ENCODE assay signal across 1 cellular context in the genomic region with DNA sequence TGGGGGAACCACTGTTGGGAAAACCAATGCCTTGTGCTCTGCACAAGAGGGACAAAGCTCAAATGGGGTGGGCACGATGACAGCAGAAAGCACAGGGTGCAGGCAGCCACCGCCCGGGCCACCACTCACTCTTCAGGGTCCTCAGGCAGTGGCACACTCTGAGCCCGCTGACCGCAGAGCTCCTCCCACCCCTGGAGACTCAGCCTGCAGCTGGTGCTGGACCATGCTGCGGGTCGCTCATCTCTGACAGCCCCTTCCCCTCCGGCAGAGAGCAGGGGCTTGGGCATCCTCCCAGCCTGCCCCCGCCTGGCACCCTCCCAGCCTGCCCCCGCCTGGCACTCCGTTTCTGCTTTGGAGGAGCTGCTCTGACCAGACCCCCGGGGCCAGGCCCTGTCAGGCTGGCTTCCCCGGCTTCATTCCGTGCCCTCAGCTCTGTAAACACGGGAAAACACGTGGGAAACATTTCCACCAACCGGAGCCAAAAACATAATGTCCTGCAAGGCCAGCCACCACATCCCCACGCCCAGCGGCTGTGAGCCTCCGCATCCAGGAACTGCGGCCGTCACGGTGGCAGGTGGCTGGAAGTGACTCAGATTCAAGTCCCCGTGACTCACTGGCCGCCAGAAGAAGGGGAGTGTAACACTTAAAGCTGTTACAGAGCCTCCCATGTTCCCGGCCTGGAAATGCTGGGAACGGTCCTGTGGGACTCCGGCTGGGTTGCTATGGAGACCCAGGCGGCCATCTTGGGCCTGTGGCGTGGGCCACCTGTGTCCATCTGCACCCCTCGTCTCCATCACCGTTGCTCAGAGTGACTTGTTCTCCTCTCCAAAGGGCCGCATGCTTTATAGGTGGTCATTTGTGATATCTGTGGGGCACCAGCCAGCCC.
TF ChIP-seq lines count a peak whose summit lies in the region.

No MANE protein-coding gene starts in this region.

TF ChIP-seq in HepG2, 621 proteins besides CTCF, POLR2A, EP300 and RAD21 (continued from another document and continues in another):
- no peak for TF ChIP-seq MXD3 (CRISPR knock-in tag; IDR thresholded peaks at IDR 0.05)
- no peak for TF ChIP-seq ZNF468 (CRISPR knock-in tag; IDR thresholded peaks at IDR 0.05)
- TF ChIP-seq SIN3B (IDR thresholded peaks at IDR 0.05; ENCODE audit: low read length): no peak
- no peak for TF ChIP-seq STAG1 (CRISPR knock-in tag; IDR thresholded peaks at IDR 0.05)
- TF ChIP-seq GATAD1 (CRISPR knock-in tag; IDR thresholded peaks at IDR 0.05): no peak
- TF ChIP-seq, protein P1, sequence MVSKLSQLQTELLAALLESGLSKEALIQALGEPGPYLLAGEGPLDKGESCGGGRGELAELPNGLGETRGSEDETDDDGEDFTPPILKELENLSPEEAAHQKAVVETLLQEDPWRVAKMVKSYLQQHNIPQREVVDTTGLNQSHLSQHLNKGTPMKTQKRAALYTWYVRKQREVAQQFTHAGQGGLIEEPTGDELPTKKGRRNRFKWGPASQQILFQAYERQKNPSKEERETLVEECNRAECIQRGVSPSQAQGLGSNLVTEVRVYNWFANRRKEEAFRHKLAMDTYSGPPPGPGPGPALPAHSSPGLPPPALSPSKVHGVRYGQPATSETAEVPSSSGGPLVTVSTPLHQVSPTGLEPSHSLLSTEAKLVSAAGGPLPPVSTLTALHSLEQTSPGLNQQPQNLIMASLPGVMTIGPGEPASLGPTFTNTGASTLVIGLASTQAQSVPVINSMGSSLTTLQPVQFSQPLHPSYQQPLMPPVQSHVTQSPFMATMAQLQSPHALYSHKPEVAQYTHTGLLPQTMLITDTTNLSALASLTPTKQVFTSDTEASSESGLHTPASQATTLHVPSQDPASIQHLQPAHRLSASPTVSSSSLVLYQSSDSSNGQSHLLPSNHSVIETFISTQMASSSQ (IDR thresholded peaks at IDR 0.05; ENCODE audit: low read depth): no peak
- TF ChIP-seq, protein P1 (CRISPR knock-in tag; IDR thresholded peaks at IDR 0.05; ENCODE audit: borderline replicate concordance): no peak
- TF ChIP-seq XBP1 (CRISPR knock-in tag; IDR thresholded peaks at IDR 0.05): no peak
- TF ChIP-seq, protein P2, sequence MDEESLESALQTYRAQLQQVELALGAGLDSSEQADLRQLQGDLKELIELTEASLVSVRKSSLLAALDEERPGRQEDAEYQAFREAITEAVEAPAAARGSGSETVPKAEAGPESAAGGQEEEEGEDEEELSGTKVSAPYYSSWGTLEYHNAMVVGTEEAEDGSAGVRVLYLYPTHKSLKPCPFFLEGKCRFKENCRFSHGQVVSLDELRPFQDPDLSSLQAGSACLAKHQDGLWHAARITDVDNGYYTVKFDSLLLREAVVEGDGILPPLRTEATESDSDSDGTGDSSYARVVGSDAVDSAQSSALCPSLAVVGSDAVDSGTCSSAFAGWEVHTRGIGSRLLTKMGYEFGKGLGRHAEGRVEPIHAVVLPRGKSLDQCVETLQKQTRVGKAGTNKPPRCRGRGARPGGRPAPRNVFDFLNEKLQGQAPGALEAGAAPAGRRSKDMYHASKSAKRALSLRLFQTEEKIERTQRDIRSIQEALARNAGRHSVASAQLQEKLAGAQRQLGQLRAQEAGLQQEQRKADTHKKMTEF (CRISPR knock-in tag; IDR thresholded peaks at IDR 0.05): no peak
- TF ChIP-seq, protein P3, sequence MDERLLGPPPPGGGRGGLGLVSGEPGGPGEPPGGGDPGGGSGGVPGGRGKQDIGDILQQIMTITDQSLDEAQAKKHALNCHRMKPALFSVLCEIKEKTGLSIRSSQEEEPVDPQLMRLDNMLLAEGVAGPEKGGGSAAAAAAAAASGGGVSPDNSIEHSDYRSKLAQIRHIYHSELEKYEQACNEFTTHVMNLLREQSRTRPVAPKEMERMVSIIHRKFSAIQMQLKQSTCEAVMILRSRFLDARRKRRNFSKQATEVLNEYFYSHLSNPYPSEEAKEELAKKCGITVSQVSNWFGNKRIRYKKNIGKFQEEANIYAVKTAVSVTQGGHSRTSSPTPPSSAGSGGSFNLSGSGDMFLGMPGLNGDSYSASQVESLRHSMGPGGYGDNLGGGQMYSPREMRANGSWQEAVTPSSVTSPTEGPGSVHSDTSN (CRISPR knock-in tag; IDR thresholded peaks at IDR 0.05): no peak
- TF ChIP-seq, protein P4, sequence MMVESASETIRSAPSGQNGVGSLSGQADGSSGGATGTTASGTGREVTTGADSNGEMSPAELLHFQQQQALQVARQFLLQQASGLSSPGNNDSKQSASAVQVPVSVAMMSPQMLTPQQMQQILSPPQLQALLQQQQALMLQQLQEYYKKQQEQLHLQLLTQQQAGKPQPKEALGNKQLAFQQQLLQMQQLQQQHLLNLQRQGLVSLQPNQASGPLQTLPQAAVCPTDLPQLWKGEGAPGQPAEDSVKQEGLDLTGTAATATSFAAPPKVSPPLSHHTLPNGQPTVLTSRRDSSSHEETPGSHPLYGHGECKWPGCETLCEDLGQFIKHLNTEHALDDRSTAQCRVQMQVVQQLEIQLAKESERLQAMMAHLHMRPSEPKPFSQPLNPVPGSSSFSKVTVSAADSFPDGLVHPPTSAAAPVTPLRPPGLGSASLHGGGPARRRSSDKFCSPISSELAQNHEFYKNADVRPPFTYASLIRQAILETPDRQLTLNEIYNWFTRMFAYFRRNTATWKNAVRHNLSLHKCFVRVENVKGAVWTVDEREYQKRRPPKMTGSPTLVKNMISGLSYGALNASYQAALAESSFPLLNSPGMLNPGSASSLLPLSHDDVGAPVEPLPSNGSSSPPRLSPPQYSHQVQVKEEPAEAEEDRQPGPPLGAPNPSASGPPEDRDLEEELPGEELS (CRISPR knock-in tag; IDR thresholded peaks at IDR 0.05): no peak
- TF ChIP-seq ZBTB25 (CRISPR knock-in tag; IDR thresholded peaks at IDR 0.05): no peak
- no peak for TF ChIP-seq GLMP (CRISPR knock-in tag; IDR thresholded peaks at IDR 0.05; ENCODE audit: borderline replicate concordance)
- no peak for TF ChIP-seq ZNF260 (CRISPR knock-in tag; IDR thresholded peaks at IDR 0.05; ENCODE audit: borderline replicate concordance, low read depth)
- TF ChIP-seq ZFP90 (CRISPR knock-in tag; IDR thresholded peaks at IDR 0.05; ENCODE audit: borderline replicate concordance): no peak
- no peak for TF ChIP-seq FOXA1 (IDR thresholded peaks at IDR 0.05)
- TF ChIP-seq FOXA1 (CRISPR knock-in tag; IDR thresholded peaks at IDR 0.05): peak; percentile 45; the same call in 1 of the 2 replicates
- no peak for TF ChIP-seq ZNF841 (CRISPR knock-in tag; IDR thresholded peaks at IDR 0.05; ENCODE audit: borderline replicate concordance)
- TF ChIP-seq EED (CRISPR knock-in tag; IDR thresholded peaks at IDR 0.05): 0 out of 2 replicates have a peak, but pooled peaks have one; percentile 1
- no peak for TF ChIP-seq ATAD3A (CRISPR knock-in tag; IDR thresholded peaks at IDR 0.05)
- TF ChIP-seq ZSCAN31 (CRISPR knock-in tag; IDR thresholded peaks at IDR 0.05; ENCODE audit: low read depth): no peak
- no peak for TF ChIP-seq KMT2B (CRISPR knock-in tag; IDR thresholded peaks at IDR 0.05)
- TF ChIP-seq MATR3 (CRISPR knock-in tag; IDR thresholded peaks at IDR 0.05): no peak
- peak; percentile 84 for TF ChIP-seq FOSL2 (CRISPR knock-in tag; IDR thresholded peaks at IDR 0.05)
- TF ChIP-seq ZFP41 (CRISPR knock-in tag; IDR thresholded peaks at IDR 0.05; ENCODE audit: borderline replicate concordance): no peak
- TF ChIP-seq RFX3 (CRISPR knock-in tag; IDR thresholded peaks at IDR 0.05): peak; percentile 60
- no peak for TF ChIP-seq ZNF891 (CRISPR knock-in tag; IDR thresholded peaks at IDR 0.05)
- no peak for TF ChIP-seq KAT8 (CRISPR knock-in tag; IDR thresholded peaks at IDR 0.05)
- TF ChIP-seq ZBTB7A (CRISPR knock-in tag; IDR thresholded peaks at IDR 0.05): no peak
- TF ChIP-seq ZNF619 (CRISPR knock-in tag; IDR thresholded peaks at IDR 0.05): no peak
- TF ChIP-seq, protein P5, sequence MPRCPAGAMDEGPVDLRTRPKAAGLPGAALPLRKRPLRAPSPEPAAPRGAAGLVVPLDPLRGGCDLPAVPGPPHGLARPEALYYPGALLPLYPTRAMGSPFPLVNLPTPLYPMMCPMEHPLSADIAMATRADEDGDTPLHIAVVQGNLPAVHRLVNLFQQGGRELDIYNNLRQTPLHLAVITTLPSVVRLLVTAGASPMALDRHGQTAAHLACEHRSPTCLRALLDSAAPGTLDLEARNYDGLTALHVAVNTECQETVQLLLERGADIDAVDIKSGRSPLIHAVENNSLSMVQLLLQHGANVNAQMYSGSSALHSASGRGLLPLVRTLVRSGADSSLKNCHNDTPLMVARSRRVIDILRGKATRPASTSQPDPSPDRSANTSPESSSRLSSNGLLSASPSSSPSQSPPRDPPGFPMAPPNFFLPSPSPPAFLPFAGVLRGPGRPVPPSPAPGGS (CRISPR knock-in tag; IDR thresholded peaks at IDR 0.05): peak; percentile 37; the same call in 1 of the 2 replicates
- no peak for TF ChIP-seq HNF4G (IDR thresholded peaks at IDR 0.05; ENCODE audit: borderline replicate concordance, low read depth, low read length)
- no peak for TF ChIP-seq HNF4G (CRISPR knock-in tag; IDR thresholded peaks at IDR 0.05; ENCODE audit: borderline replicate concordance, low read depth)
- no peak for TF ChIP-seq PHB2 (IDR thresholded peaks at IDR 0.05; ENCODE audit: partially characterized antibody)
- TF ChIP-seq, protein P6, sequence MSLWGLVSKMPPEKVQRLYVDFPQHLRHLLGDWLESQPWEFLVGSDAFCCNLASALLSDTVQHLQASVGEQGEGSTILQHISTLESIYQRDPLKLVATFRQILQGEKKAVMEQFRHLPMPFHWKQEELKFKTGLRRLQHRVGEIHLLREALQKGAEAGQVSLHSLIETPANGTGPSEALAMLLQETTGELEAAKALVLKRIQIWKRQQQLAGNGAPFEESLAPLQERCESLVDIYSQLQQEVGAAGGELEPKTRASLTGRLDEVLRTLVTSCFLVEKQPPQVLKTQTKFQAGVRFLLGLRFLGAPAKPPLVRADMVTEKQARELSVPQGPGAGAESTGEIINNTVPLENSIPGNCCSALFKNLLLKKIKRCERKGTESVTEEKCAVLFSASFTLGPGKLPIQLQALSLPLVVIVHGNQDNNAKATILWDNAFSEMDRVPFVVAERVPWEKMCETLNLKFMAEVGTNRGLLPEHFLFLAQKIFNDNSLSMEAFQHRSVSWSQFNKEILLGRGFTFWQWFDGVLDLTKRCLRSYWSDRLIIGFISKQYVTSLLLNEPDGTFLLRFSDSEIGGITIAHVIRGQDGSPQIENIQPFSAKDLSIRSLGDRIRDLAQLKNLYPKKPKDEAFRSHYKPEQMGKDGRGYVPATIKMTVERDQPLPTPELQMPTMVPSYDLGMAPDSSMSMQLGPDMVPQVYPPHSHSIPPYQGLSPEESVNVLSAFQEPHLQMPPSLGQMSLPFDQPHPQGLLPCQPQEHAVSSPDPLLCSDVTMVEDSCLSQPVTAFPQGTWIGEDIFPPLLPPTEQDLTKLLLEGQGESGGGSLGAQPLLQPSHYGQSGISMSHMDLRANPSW (CRISPR knock-in tag; IDR thresholded peaks at IDR 0.05; ENCODE audit: borderline replicate concordance): no peak
- no peak for TF ChIP-seq RARA (CRISPR knock-in tag; IDR thresholded peaks at IDR 0.05)
- TF ChIP-seq TBP (CRISPR knock-in tag; IDR thresholded peaks at IDR 0.05): no peak
- no peak for TF ChIP-seq SSRP1 (CRISPR knock-in tag; IDR thresholded peaks at IDR 0.05)
- TF ChIP-seq ZNF790 (CRISPR knock-in tag; IDR thresholded peaks at IDR 0.05; ENCODE audit: borderline replicate concordance): no peak
